9 cellular contexts compared by ENCODE assay signal in genomic region chr3:57140894-57141293, GRCh38.
"Had no signal": no experiment of that assay in that cellular context is flagged by ENCODE, and none has a peak within 500 bp of the region (broad histone marks: within the 10 kb centered on the region; RNA-seq: fewer than 3 reads in every experiment).

No MANE protein-coding gene starts in this region.

- H3K9ac ChIP-seq: KMS-11 had no signal

- FAIRE-seq: H54 had no signal

- H3K4me2 ChIP-seq: KMS-11 had no signal

- H2AFZ ChIP-seq: GM23338 had no signal

- ATAC-seq: GM23338 had no signal

- H3K27ac ChIP-seq: HL-60, KMS-11 had no signal

- DNase-seq: H9, HCEC 1CT, HFFc6, IMR-90, KBM-7 had no signal

- H3K4me3 ChIP-seq: GM23338 had no signal
